10 cellular contexts compared by ENCODE assay signal in the genomic region with DNA sequence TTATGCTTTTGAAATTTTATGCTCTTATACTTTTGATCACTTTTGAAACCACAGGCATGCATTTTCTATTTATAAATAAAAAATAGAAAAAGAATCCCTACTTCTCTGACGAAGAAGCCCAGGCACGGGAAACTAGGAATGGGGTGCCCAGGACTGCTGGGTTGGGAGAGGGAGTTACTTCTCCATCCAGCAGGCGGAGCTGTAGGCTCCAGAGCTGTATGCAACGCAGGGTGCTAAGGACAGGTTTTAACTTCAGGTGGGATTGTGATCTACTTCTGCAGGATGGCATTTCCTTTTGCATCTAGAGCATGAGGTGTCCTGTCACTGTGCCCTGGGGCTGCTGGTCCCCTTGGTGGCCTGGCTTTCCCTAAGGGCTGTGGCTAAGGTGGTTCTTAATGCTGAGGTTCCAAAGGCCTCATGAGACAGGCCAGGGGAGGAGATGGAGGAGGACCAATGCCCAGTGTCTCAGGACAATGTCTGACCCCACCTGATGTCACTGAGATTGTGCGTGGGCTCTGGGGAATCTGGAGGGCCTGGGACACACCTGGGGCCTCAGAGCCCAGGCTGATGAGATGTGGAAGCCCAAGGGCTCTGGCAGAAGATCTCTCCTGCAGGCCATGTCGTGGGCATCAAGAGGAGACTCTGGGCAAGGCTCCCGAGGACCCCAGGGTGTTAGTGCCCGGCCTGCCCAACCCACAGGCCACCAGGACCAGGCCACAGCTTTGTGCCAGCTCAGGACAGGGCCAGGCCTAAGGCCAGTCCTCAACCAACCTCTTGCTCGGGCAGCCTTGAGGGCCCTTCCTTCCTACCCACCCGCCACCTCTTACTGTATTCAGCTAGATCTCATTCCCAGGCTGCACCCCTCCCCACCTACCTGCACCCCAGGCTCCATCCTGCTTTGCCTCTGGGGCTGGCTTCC. TPM values are rescaled to one million over a fixed set of nuclear protein-coding genes. Genes with fewer than 3 reads are reported as not detected.
DNase-seq lines count a peak whose midpoint lies in the region; ATAC-seq and TF ChIP-seq lines count a peak whose summit lies in the region.
"Had no signal": no experiment of that assay in that cellular context is flagged by ENCODE, and none has a peak within 500 bp of the region (broad histone marks: within the 10 kb centered on the region; RNA-seq: fewer than 3 reads in every experiment).

No MANE protein-coding gene starts in this region.

- intact Hi-C loops in A673 (cut with micrococcal nuclease; ENCODE audit: unreplicated experiment): no loop called here
- intact Hi-C loops in Panc1 (cut with micrococcal nuclease; ENCODE audit: unreplicated experiment): no loop called here

- no peaks in the 10 kb centered on the region for H3K9me3 ChIP-seq in A673 (ENCODE audit: low read depth, low read length, poor library complexity, severe bottlenecking)
- no peaks in the 10 kb centered on the region for H3K9me3 ChIP-seq in Panc1 (ENCODE audit: control insufficient read depth, insufficient read depth, low read depth, low read length)

- POLR2A ChIA-PET in A673 (lab: Charles Lee; ENCODE audit: low non-redundant PET) (no interaction called here), Panc1 (lab: Charles Lee) (no interaction called here)

- DNase-seq in A673 (ENCODE audit: low spot score) (peak; percentile 11), GM13976 (ENCODE audit: low spot score) (no peak), Panc1 (ENCODE audit: low read depth, low spot score) (no peak), foreskin fibroblast (no peak), dedifferentiated amniotic fluid mesenchymal stem cell (ENCODE audit: extremely low spot score) (no peak), NCI-H1436 treated with DMSO at 0.1 percent for 48 hours (lab: John Stamatoyannopoulos, UW) (no peak)
- no peak for DNase-seq in effector CD4-positive, alpha-beta T cell
- DNase-seq in stimulated activated CD4-positive, alpha-beta T cell treated with anti-CD3 and anti-CD28 coated beads, Interleukin-1b, Interleukin-23, amount 100 ng/mL, for 48 hours: no peak

- CTCF ChIA-PET in A673 (lab: Charles Lee): no interaction called here
- CTCF ChIA-PET in Panc1 (lab: Charles Lee): interaction anchor here (0.5 kb wide), 1 partner anchor 27 kb away, joined by 7 read pairs; no protein-coding TSS in a partner anchor

- H3K27ac ChIP-seq in A673 (ENCODE audit: low read depth, low read length, poor library complexity, severe bottlenecking) (no peak overlapping the region), Panc1 (ENCODE audit: low read length) (no peak overlapping the region)

- H3K36me3 ChIP-seq in A673 (ENCODE audit: insufficient read depth, low read length, poor library complexity, severe bottlenecking) (no peaks in the 10 kb centered on the region), Panc1 (ENCODE audit: control insufficient read depth, insufficient read depth, low read length) (no peaks in the 10 kb centered on the region)

- no peaks in the 10 kb centered on the region for H3K4me1 ChIP-seq in A673 (ENCODE audit: insufficient read depth, low read length, poor library complexity, severe bottlenecking)
- H3K4me1 ChIP-seq in Panc1 (ENCODE audit: control insufficient read depth, insufficient read depth, low read length): no peaks in the 10 kb centered on the region; the same call in 1 of the 2 replicates

- no peak for ATAC-seq in Panc1

- peak; percentile 57 for TF ChIP-seq CTCF in A673 (conservative IDR thresholded peaks at IDR 0.05; ENCODE audit: low read depth, low read length)
- TF ChIP-seq CTCF in GM13976 (IDR thresholded peaks at IDR 0.05; ENCODE audit: borderline replicate concordance, control extremely low read depth, extremely low read depth, insufficient read depth, missing control alignments): peak; percentile 59
- peak; percentile 83 for TF ChIP-seq CTCF in Panc1 (IDR thresholded peaks at IDR 0.05)
- peak; percentile 53 for TF ChIP-seq CTCF in foreskin fibroblast (IDR thresholded peaks at IDR 0.05; ENCODE audit: low read depth, low read length)

- no peak overlapping the region for H3K4me3 ChIP-seq in A673 (ENCODE audit: low read depth, low read length, poor library complexity, severe bottlenecking)
- H3K4me3 ChIP-seq in Panc1 (ENCODE audit: low read depth in 2 of 2, low read length in 2 of 2): no peak overlapping the region
- H3K4me3 ChIP-seq in foreskin fibroblast (ENCODE audit: low read depth in 1 of 2, low read length in 2 of 2): no peak overlapping the region

- H3K27me3 ChIP-seq in A673 (replicated peaks; ENCODE audit: insufficient read depth, low read depth, low read length, poor library complexity) (peaks cover 30% of the 10 kb centered on the region), Panc1 (ENCODE audit: control insufficient read depth, insufficient read depth, low read length) (peaks cover 8% of the 10 kb centered on the region; the same call in 1 of the 2 replicates)

- in situ Hi-C loops in GM13976 (cut with MboI; ENCODE audit: low sequenced_read_pairs, unreplicated experiment): loop anchor here (25.0 kb wide), 1 partner anchor 710 kb away; a partner anchor contains a TSS
- in situ Hi-C loops in Panc1 (cut with HindIII; ENCODE audit: low pct_unique_long_range_greater_than_20kb, low sequenced_read_pairs): no loop called here

- BruUV-seq in A673 (replicated peaks; lab: Mats Ljungman, UMichigan): no TSS peak
- no TSS peak for BruUV-seq in Panc1 (replicated peaks; lab: Mats Ljungman, UMichigan)

RNA-seq across cellular contexts. Expression of a gene that starts 0.5 kb away (rescaled TPM):
- total RNA-seq in A673 (2021) (not detected in 2 replicates), Panc1 (2021; ENCODE audit: unreplicated experiment) (not detected)
- polyA plus RNA-seq in Panc1 (2012; ENCODE audit: insufficient read length): not detected
- total RNA-seq: cerebellum, mesenteric fat pad had no signal

RNA-seq across cellular contexts. Expression of a gene that starts 15.9 kb away (rescaled TPM):
- not detected in 2 replicates for total RNA-seq in A673 (2021)
- 0.33 TPM for total RNA-seq in Panc1 (2021; ENCODE audit: unreplicated experiment)
- polyA plus RNA-seq in Panc1 (2012; ENCODE audit: insufficient read length): not detected
- total RNA-seq: mesenteric fat pad had no signal

RNA-seq across cellular contexts. Expression of a gene that starts 48.7 kb away (rescaled TPM):
- total RNA-seq in A673 (2021) (0.81 and 1.1 TPM in 2 replicates), Panc1 (2021; ENCODE audit: unreplicated experiment) (6.0 TPM)
- 11.4 TPM for polyA plus RNA-seq in Panc1 (2012; ENCODE audit: insufficient read length)
